Comparison of ENCODE assay signal across 17 cellular contexts in genomic region chr2:9773905-9774239, GRCh38.
"Had no signal": no experiment of that assay in that cellular context is flagged by ENCODE, and none has a peak within 500 bp of the region (broad histone marks: within the 10 kb centered on the region; RNA-seq: fewer than 3 reads in every experiment).

No MANE protein-coding gene starts in this region.

- H3K4me3 Mint-ChIP-seq: activated CD4-positive, alpha-beta T cell treated with anti-CD3 and anti-CD28 coated beads for 36 hours; activated naive CD8-positive, alpha-beta T cell; dendritic cell treated with granulocyte-macrophage colony-stimulating factor and Interleukin-4, amounts not matched to agents 40 ng/mL and 50 ng/mL, for 4 days; mesothelial cell of epicardium; T-helper 2 cell treated with Interferon-gamma antibody and Interleukin-4, amounts not matched to agents 5 μg/mL and 100 μg/mL, for 36 hours; WTC11 had no signal

- H3K9me3 ChIP-seq: spleen, thyroid gland had no signal

- ATAC-seq: activated CD4-positive, alpha-beta T cell treated with anti-CD3 and anti-CD28 coated beads for 36 hours; esophagus mucosa; sciatic nerve; WTC11 had no signal

- H3K4me3 ChIP-seq: SK-N-MC, spleen, thyroid gland had no signal

- H3K27me3 ChIP-seq: thyroid gland had no signal

- H3K27ac ChIP-seq: SK-N-MC, thyroid gland had no signal

- H3K9me3 Mint-ChIP-seq: dendritic cell treated with granulocyte-macrophage colony-stimulating factor and Interleukin-4, amounts not matched to agents 40 ng/mL and 50 ng/mL, for 4 days; T-helper 2 cell treated with Interferon-gamma antibody and Interleukin-4, amounts not matched to agents 5 μg/mL and 100 μg/mL, for 36 hours; WTC11 had no signal

- DNase-seq: activated CD4-positive, alpha-beta T cell treated with anti-CD3 and anti-CD28 coated beads for 36 hours; activated CD4-positive, alpha-beta T cell treated with anti-CD3 and anti-CD28 coated beads, Interleukin-2, amount 50 U/mL, for 48 hours; activated gamma-delta T cell treated with Interleukin-2 at 50 U/mL for 16 hours; effector CD8-positive, alpha-beta T cell; glutamatergic neuron; stimulated activated CD8-positive, alpha-beta memory T cell treated with anti-CD3 and anti-CD28 coated beads, Interleukin-4, amount 100 ng/mL, for 48 hours; stimulated activated naive CD4-positive, alpha-beta T cell treated with Interleukin-2 at 50 U/mL for 16 hours; thyroid gland had no signal

- H3K27me3 Mint-ChIP-seq: activated CD4-positive, alpha-beta T cell treated with anti-CD3 and anti-CD28 coated beads for 36 hours; activated naive CD8-positive, alpha-beta T cell had no signal

- H3K27ac Mint-ChIP-seq: activated CD4-positive, alpha-beta T cell treated with anti-CD3 and anti-CD28 coated beads for 36 hours; activated naive CD8-positive, alpha-beta T cell; mesothelial cell of epicardium; WTC11 had no signal

- H3K36me3 ChIP-seq: spleen, thyroid gland had no signal

- H3K36me3 Mint-ChIP-seq: activated naive CD8-positive, alpha-beta T cell; mesothelial cell of epicardium; WTC11 had no signal
